ENCODE assay signal across 11 cellular contexts in the genomic region with DNA sequence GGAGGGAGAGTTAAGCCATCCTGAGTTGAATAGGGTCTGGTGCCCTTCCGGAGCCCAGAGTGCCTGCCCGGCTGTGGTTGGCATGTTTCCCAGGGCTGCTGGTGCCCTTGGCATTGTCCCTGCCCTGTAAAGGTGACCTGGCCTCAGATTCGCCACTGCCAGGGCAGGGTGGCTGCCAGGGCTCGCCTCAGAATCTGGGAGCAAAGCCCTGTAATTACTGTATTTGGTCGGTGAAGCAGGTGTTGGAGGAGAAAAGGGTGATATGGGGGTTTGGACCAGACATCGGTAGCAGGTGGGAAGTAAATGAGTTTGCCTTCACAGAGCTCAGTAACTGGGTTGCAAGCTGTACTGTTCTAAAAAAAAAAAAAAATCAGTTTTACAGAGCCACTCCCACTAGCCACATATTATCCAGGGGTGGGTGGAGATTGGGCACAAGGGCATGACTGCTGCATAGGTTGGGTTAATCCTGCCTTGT. TPM values are rescaled to one million over a fixed set of nuclear protein-coding genes. Genes with fewer than 3 reads are reported as not detected.
DNase-seq lines count a peak whose midpoint lies in the region; ATAC-seq and TF ChIP-seq lines count a peak whose summit lies in the region.
"Had no signal": no experiment of that assay in that cellular context is flagged by ENCODE, and none has a peak within 500 bp of the region (broad histone marks: within the 10 kb centered on the region; RNA-seq: fewer than 3 reads in every experiment).

No MANE protein-coding gene starts in this region.

- peaks cover 0 to 12% of the 10 kb centered on the region in 2 donors for H3K36me3 ChIP-seq in lung (ENCODE audit: control insufficient read depth in 2 of 2, insufficient read depth in 2 of 2, low read length in 2 of 2)

- 56 to 79% methylated on average over 6 of the region's 6 CpGs for WGBS in lung, 2 donors

- H3K4me3 Mint-ChIP-seq in stimulated activated naive CD8-positive, alpha-beta T cell treated with anti-CD3 and anti-CD28 coated beads, Interleukin-15, Interleukin-2, amounts not matched to agents 100 ng/mL and 50 ng/mL, for 24 hours = no peak overlapping the region
- H3K4me3 Mint-ChIP-seq in stimulated activated naive CD8-positive, alpha-beta T cell treated with anti-CD3 and anti-CD28 coated beads, Interleukin-15, amount 100 ng/mL, for 72 hours = peak overlapping the region in 1 of 2 donors; percentile 6
- no peak overlapping the region for H3K4me3 Mint-ChIP-seq in brain
- H3K4me3 Mint-ChIP-seq: B cell had no signal

- H3K27me3 Mint-ChIP-seq in stimulated activated naive CD8-positive, alpha-beta T cell treated with anti-CD3 and anti-CD28 coated beads, Interleukin-15, Interleukin-2, amounts not matched to agents 100 ng/mL and 50 ng/mL, for 24 hours = no peaks in the 10 kb centered on the region
- H3K27me3 Mint-ChIP-seq in stimulated activated naive CD8-positive, alpha-beta T cell treated with anti-CD3 and anti-CD28 coated beads, Interleukin-15, amount 100 ng/mL, for 72 hours = no peaks in the 10 kb centered on the region
- H3K27me3 Mint-ChIP-seq in brain = peaks cover 3% of the 10 kb centered on the region
- H3K27me3 Mint-ChIP-seq: B cell had no signal

- H3K9me3 ChIP-seq in lung (ENCODE audit: control insufficient read depth in 2 of 2, insufficient read depth in 1 of 2, low read length in 1 of 2) = no peaks in the 10 kb centered on the region
- H3K9me3 ChIP-seq: lower lobe of right lung had no signal

- TF ChIP-seq CTCF in brain (conservative IDR thresholded peaks at IDR 0.05) (no peak), lung (IDR thresholded peaks at IDR 0.05; ENCODE audit: control extremely low read depth, extremely low read depth) (no peak), foreskin keratinocyte (conservative IDR thresholded peaks at IDR 0.05) (no peak)

- H3K27ac ChIP-seq in lung (ENCODE audit: low read depth in 1 of 2, low read length in 1 of 2) = peak overlapping the region; percentile 43 to 58
- H3K27ac ChIP-seq in foreskin keratinocyte = no peak overlapping the region
- H3K27ac ChIP-seq: lower lobe of right lung had no signal

- H3K9me3 Mint-ChIP-seq in stimulated activated naive CD8-positive, alpha-beta T cell treated with anti-CD3 and anti-CD28 coated beads, Interleukin-15, Interleukin-2, amounts not matched to agents 100 ng/mL and 50 ng/mL, for 24 hours = no peaks in the 10 kb centered on the region
- H3K9me3 Mint-ChIP-seq in stimulated activated naive CD8-positive, alpha-beta T cell treated with anti-CD3 and anti-CD28 coated beads, Interleukin-15, amount 100 ng/mL, for 72 hours = no peaks in the 10 kb centered on the region
- no peaks in the 10 kb centered on the region for H3K9me3 Mint-ChIP-seq in brain

- H3K27me3 ChIP-seq in lung (ENCODE audit: control insufficient read depth, insufficient read depth) = no peaks in the 10 kb centered on the region
- H3K27me3 ChIP-seq in foreskin keratinocyte = peaks cover 2% of the 10 kb centered on the region

- H3K4me1 ChIP-seq in lung (ENCODE audit: control insufficient read depth in 2 of 2, insufficient read depth in 2 of 2, low read length in 2 of 2) (peaks cover 3 to 15% of the 10 kb centered on the region in 2 donors), foreskin keratinocyte (no peaks in the 10 kb centered on the region)

- no peak for ATAC-seq in stimulated activated naive CD8-positive, alpha-beta T cell treated with anti-CD3 and anti-CD28 coated beads, Interleukin-15, amount 100 ng/mL, for 72 hours
- ATAC-seq in lung (ENCODE audit: insufficient read depth, low FRiP score) (no peak), foreskin keratinocyte (no peak), GM21381 (IDR thresholded peaks at IDR 0.05; ENCODE audit: unreplicated experiment) (no peak)
- ATAC-seq: lower lobe of right lung had no signal

- H3K27ac Mint-ChIP-seq in stimulated activated naive CD8-positive, alpha-beta T cell treated with anti-CD3 and anti-CD28 coated beads, Interleukin-15, Interleukin-2, amounts not matched to agents 100 ng/mL and 50 ng/mL, for 24 hours = peak overlapping the region; percentile 97
- H3K27ac Mint-ChIP-seq in stimulated activated naive CD8-positive, alpha-beta T cell treated with anti-CD3 and anti-CD28 coated beads, Interleukin-15, amount 100 ng/mL, for 72 hours = peak overlapping the region in 1 of 2 donors; percentile 82
- H3K27ac Mint-ChIP-seq in brain = peak overlapping the region; percentile 48 to 88 (median 60)
- H3K27ac Mint-ChIP-seq: B cell had no signal

- peaks cover 53% of the 10 kb centered on the region for H3K4me1 Mint-ChIP-seq in stimulated activated naive CD8-positive, alpha-beta T cell treated with anti-CD3 and anti-CD28 coated beads, Interleukin-15, Interleukin-2, amounts not matched to agents 100 ng/mL and 50 ng/mL, for 24 hours (ENCODE audit: low read depth)
- peaks cover 91% of the 10 kb centered on the region for H3K4me1 Mint-ChIP-seq in stimulated activated naive CD8-positive, alpha-beta T cell treated with anti-CD3 and anti-CD28 coated beads, Interleukin-15, amount 100 ng/mL, for 72 hours
- peaks cover 49% of the 10 kb centered on the region for H3K4me1 Mint-ChIP-seq in brain

- no peaks in the 10 kb centered on the region for H3K36me3 Mint-ChIP-seq in stimulated activated naive CD8-positive, alpha-beta T cell treated with anti-CD3 and anti-CD28 coated beads, Interleukin-15, Interleukin-2, amounts not matched to agents 100 ng/mL and 50 ng/mL, for 24 hours (ENCODE audit: low read depth)
- H3K36me3 Mint-ChIP-seq in brain = peaks cover 6% of the 10 kb centered on the region

- H3K4me3 ChIP-seq in lung = no peak overlapping the region
- H3K4me3 ChIP-seq: lower lobe of right lung had no signal

- no peak for DNase-seq in stimulated activated naive CD8-positive, alpha-beta T cell treated with anti-CD3 and anti-CD28 coated beads, Interleukin-15, amount 100 ng/mL, for 72 hours
- DNase-seq in lung (ENCODE audit: low spot score) (no peak), foreskin keratinocyte (no peak), NCI-H128 (lab: John Stamatoyannopoulos, UW; ENCODE audit: unreplicated experiment) (no peak)
- no peak for DNase-seq in activated effector memory CD4-positive, alpha-beta T cell treated with Interleukin-2 at 50 U/mL for 16 hours
- DNase-seq: lower lobe of right lung, NCI-H1694 treated with DMSO at 0.1 percent for 48 hours had no signal

RNA-seq across cellular contexts. Expression of a gene that starts 47.6 kb away (rescaled TPM):
- 74.7 TPM for polyA plus RNA-seq in brain (ENCODE audit: insufficient read depth, low read depth, low replicate concordance)
- total RNA-seq in lung = 10 to 100 TPM; 79.0 to 91.8 TPM
- 10 to 100 TPM; 43.0 to 68.8 TPM for polyA plus RNA-seq in lung
- total RNA-seq in foreskin keratinocyte = 24.9 and 38.9 TPM in 2 replicates
- polyA plus RNA-seq in foreskin keratinocyte = 22.3 and 36.0 TPM in 2 replicates
